ENCODE assay signal across 8 cellular contexts in the genomic region with DNA sequence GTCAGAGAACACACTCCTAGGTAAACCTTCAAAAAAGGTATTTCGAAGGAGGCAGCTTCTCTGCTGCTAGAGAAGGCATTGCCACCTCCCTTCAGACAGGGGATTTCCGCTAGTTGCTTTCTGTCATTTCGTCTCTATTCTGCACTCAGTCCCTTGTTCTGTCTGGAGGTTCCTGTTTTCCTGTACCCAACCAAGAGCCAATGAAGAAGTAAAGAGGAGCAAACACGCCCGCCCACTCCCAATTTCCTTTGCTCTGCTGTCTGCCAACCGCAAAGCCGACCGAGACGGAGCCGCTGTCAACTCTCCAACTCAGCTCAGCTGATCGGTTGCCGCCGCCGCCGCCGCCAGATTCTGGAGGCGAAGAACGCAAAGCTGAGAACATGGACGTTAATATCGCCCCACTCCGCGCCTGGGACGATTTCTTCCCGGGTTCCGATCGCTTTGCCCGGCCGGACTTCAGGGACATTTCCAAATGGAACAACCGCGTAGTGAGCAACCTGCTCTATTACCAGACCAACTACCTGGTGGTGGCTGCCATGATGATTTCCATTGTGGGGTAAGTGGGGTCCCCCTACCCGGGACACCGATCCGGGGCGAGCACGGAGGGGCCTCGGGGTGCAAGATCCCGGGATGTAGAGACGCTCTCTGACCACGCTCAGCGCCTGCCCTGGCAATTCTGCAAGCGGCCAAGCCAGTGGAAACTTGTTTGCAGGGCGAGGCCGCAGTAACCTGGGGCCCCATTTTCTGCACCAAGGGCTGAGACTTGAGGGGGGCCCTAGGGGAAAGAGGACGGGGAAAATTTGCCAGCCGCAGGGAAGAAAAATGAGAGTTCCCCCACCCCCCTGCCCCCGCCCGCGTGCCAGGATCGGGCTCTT.
DNase-seq lines count a peak whose midpoint lies in the region; ATAC-seq and TF ChIP-seq lines count a peak whose summit lies in the region.

Gene ARL6IP5, plus strand, starts transcription at position 270 of the 875 bp plus-strand sequence. Its CDS starts 111 bp downstream, at position 381.

- H3K4me3 ChIP-seq in retinal pigment epithelial cell (ENCODE audit: low read length) = peak within 1 kb of the TSS; percentile 96

- DNase-seq in NCI-H2081 (lab: John Stamatoyannopoulos, UW) = peak; percentile 69 to 84
- DNase-seq in T1000 (lab: John Stamatoyannopoulos, UW) = peak; percentile 87
- peak; percentile 97 for DNase-seq in astrocyte of the hippocampus (ENCODE audit: low read depth, low spot score)
- peak; percentile 90 to 95 for DNase-seq in hippocampal formation (lab: John Stamatoyannopoulos, UW)
- peak; percentile 81 for DNase-seq in retinal pigment epithelial cell (ENCODE audit: low read depth)
- no peak for DNase-seq in cortex of kidney (lab: John Stamatoyannopoulos, UW)

- no peak for TF ChIP-seq CTCF in retinal pigment epithelial cell (conservative IDR thresholded peaks at IDR 0.05; ENCODE audit: low read depth, low read length)

- ATAC-seq in GM18499 (IDR thresholded peaks at IDR 0.05; ENCODE audit: insufficient read depth, unreplicated experiment) = peak; percentile 40
- ATAC-seq in HG02885 (IDR thresholded peaks at IDR 0.05; ENCODE audit: poor library complexity, unreplicated experiment) = peak; percentile 50
